In genomic region chr7:136020556-136020955, GRCh38 we compare ENCODE assay signal across 1 cellular context.
TF ChIP-seq lines count a peak whose summit lies in the region.

No MANE protein-coding gene starts in this region.

TF ChIP-seq in H1, 55 proteins besides CTCF, POLR2A, EP300 and RAD21:
- no peak for TF ChIP-seq TAF7 (optimal IDR thresholded peaks at IDR 0.05; ENCODE audit: borderline replicate concordance, low read depth, low read length)
- TF ChIP-seq SAP30 (IDR thresholded peaks at IDR 0.05; ENCODE audit: insufficient read depth, insufficient replicate concordance, low read length), result no peak
- no peak for TF ChIP-seq KDM4A (IDR thresholded peaks at IDR 0.05; ENCODE audit: low read depth, low read length, severe bottlenecking)
- no peak for TF ChIP-seq USF2 (IDR thresholded peaks at IDR 0.05; ENCODE audit: low read length)
